Comparison of ENCODE assay signal across 8 cellular contexts in genomic region chr18:48942086-48942485, GRCh38. TPM values are rescaled to one million over a fixed set of nuclear protein-coding genes. Genes with fewer than 3 reads are reported as not detected.
DNase-seq lines count a peak whose midpoint lies in the region; ATAC-seq, FAIRE-seq and TF ChIP-seq lines count a peak whose summit lies in the region.

No MANE protein-coding gene starts in this region.

- FAIRE-seq in HepG2 (lab: Jason Lieb, UNC) (no peak), frontal cortex (lab: Jason Lieb, UNC) (no peak)

- ATAC-seq in HepG2 (no peak), GM18867 (IDR thresholded peaks at IDR 0.05; ENCODE audit: unreplicated experiment) (no peak)

- no peak overlapping the region for H3K27ac Mint-ChIP-seq in T-helper 2 cell treated with Interferon-gamma antibody and Interleukin-4, amounts not matched to agents 5 μg/mL and 100 μg/mL, for 36 hours

- no peak overlapping the region for H2AFZ ChIP-seq in HepG2 (ENCODE audit: low read length)

- WGBS in adrenal gland, 4 donors, result 63 to 77% (median 67%) methylated on average over 7 to 8 of the region's 8 CpGs
- WGBS in HepG2 (ENCODE audit: low lambda C conversion rate), result 65% methylated on average over 8 of the region's 8 CpGs

- TF ChIP-seq POLR2A in adrenal gland (IDR thresholded peaks at IDR 0.05), result no peak
- TF ChIP-seq POLR2A in HepG2 (IDR thresholded peaks at IDR 0.05; ENCODE audit: insufficient read depth in 1 of 2, low read depth in 2 of 2, low read length in 2 of 2), result no peak

- no peak for DNase-seq in T-helper 2 cell treated with Interferon-gamma antibody and Interleukin-4, amounts not matched to agents 5 μg/mL and 100 μg/mL, for 36 hours (ENCODE audit: low spot score)
- DNase-seq in T-helper 2 cell (no peak), adrenal gland (no peak), HepG2 (ENCODE audit: low spot score) (no peak), NCI-H1105 (lab: John Stamatoyannopoulos, UW) (no peak), frontal cortex (ENCODE audit: low spot score in 2 of 2) (no peak)

- H3K9me3 Mint-ChIP-seq in T-helper 2 cell treated with Interferon-gamma antibody and Interleukin-4, amounts not matched to agents 5 μg/mL and 100 μg/mL, for 36 hours, result no peaks in the 10 kb centered on the region

- TF ChIP-seq CTCF in adrenal gland (IDR thresholded peaks at IDR 0.05) (no peak), HepG2 (CRISPR knock-in tag; IDR thresholded peaks at IDR 0.05) (no peak)

- no peak for TF ChIP-seq RAD21 in HepG2 (CRISPR knock-in tag; IDR thresholded peaks at IDR 0.05)

- H3K4me3 Mint-ChIP-seq in T-helper 2 cell treated with Interferon-gamma antibody and Interleukin-4, amounts not matched to agents 5 μg/mL and 100 μg/mL, for 36 hours, result peak overlapping the region; percentile 83

- H3K4me2 ChIP-seq in HepG2 (ENCODE audit: low read depth, low read length), result peak overlapping the region; percentile 99

- peaks cover 79% of the 10 kb centered on the region for H3K36me3 Mint-ChIP-seq in T-helper 2 cell treated with Interferon-gamma antibody and Interleukin-4, amounts not matched to agents 5 μg/mL and 100 μg/mL, for 36 hours (ENCODE audit: low read depth)

- intact Hi-C loops in adrenal gland (cut with DNase I) (loop anchor here (10.0 kb wide), 4 partner anchors 107 to 267 kb away; no protein-coding TSS in a partner anchor), HepG2 (cut with micrococcal nuclease; ENCODE audit: unreplicated experiment) (loop anchor here (1.0 to 10.0 kb wide), 3 partner anchors 12 to 293 kb away; no protein-coding TSS in a partner anchor)

- H4K20me1 ChIP-seq in HepG2 (ENCODE audit: insufficient read depth, low read length), result peaks cover 81% of the 10 kb centered on the region

- POLR2A ChIA-PET in HepG2 (lab: Yijun Ruan, JAX), result interaction anchor here (1.9 kb wide), 1 partner anchor 12 kb away, joined by 14 read pairs; no protein-coding TSS in a partner anchor

- H3K36me3 ChIP-seq in adrenal gland (replicated peaks in 1 of 2) (peaks cover 0 to 8% of the 10 kb centered on the region in 2 donors), HepG2 (replicated peaks in 1 of 2; ENCODE audit: control insufficient read depth in 1 of 2, insufficient read depth in 2 of 2, low read length in 2 of 2) (peaks cover 12 to 44% of the 10 kb centered on the region in 2 experiments), stomach smooth muscle (ENCODE audit: control insufficient read depth in 2 of 2, insufficient read depth in 2 of 2, low read length in 2 of 2) (peaks cover 5 to 10% of the 10 kb centered on the region in 2 donors)

- peaks cover 88% of the 10 kb centered on the region for H3K4me1 Mint-ChIP-seq in T-helper 2 cell treated with Interferon-gamma antibody and Interleukin-4, amounts not matched to agents 5 μg/mL and 100 μg/mL, for 36 hours (ENCODE audit: low read depth)

- H3K9me3 ChIP-seq in adrenal gland (replicated peaks in 1 of 3) (no peaks in the 10 kb centered on the region), HepG2 (ENCODE audit: low read length) (no peaks in the 10 kb centered on the region), stomach smooth muscle (ENCODE audit: control insufficient read depth in 2 of 2, low read length in 2 of 2) (no peaks in the 10 kb centered on the region)

- H3K4me1 ChIP-seq in adrenal gland (replicated peaks in 1 of 2), result peaks cover 73 to 98% of the 10 kb centered on the region in 2 donors
- H3K4me1 ChIP-seq in HepG2 (ENCODE audit: insufficient read depth, low read length), result peaks cover 100% of the 10 kb centered on the region
- peaks cover 97% of the 10 kb centered on the region for H3K4me1 ChIP-seq in stomach smooth muscle (ENCODE audit: control insufficient read depth, insufficient read depth, low read length)

- H3K27me3 ChIP-seq in adrenal gland, result no peaks in the 10 kb centered on the region
- H3K27me3 ChIP-seq in HepG2 (ENCODE audit: control insufficient read depth in 1 of 2, insufficient read depth in 2 of 2, low read length in 2 of 2), result no peaks in the 10 kb centered on the region
- H3K27me3 ChIP-seq in stomach smooth muscle (ENCODE audit: control insufficient read depth in 1 of 2, insufficient read depth in 2 of 2, low read length in 2 of 2), result no peaks in the 10 kb centered on the region

- no peaks in the 10 kb centered on the region for H3K27me3 Mint-ChIP-seq in T-helper 2 cell treated with Interferon-gamma antibody and Interleukin-4, amounts not matched to agents 5 μg/mL and 100 μg/mL, for 36 hours (ENCODE audit: low read depth)

- H3K79me2 ChIP-seq in HepG2 (ENCODE audit: insufficient read depth, low read length), result peaks cover 99% of the 10 kb centered on the region

- CTCF ChIA-PET in HepG2 (lab: Yijun Ruan, JAX; ENCODE audit: low intra/inter-chr PET ratio, low total read pairs), result no interaction called here

- H3K4me3 ChIP-seq in adrenal gland (no peak overlapping the region), HepG2 (replicated peaks in 1 of 3; ENCODE audit: insufficient read depth in 1 of 3, low read depth in 2 of 3, low read length in 3 of 3) (peak overlapping the region; percentile 5 to 53 (median 22); a peak in 2 of 6 replicates), stomach smooth muscle (ENCODE audit: low read length in 2 of 2) (peak overlapping the region in 1 of 2 donors; percentile 35)

- in situ Hi-C loops in HepG2 (cut with HindIII; ENCODE audit: extremely low pct_ligation_motif_present, low pct_unique_long_range_greater_than_20kb), result no loop called here

- no TSS peak for BruUV-seq in HepG2 (replicated peaks; lab: Mats Ljungman, UMichigan)

- peak overlapping the region; percentile 9 for H3K9ac ChIP-seq in HepG2 (ENCODE audit: insufficient read depth, low read depth, low read length)
- no peak overlapping the region for H3K9ac ChIP-seq in stomach smooth muscle (ENCODE audit: low read length in 2 of 2)

- TF ChIP-seq EP300 in HepG2 (IDR thresholded peaks at IDR 0.05; ENCODE audit: low read depth in 2 of 2, low read length in 2 of 2) (no peak), HepG2 (CRISPR knock-in tag; IDR thresholded peaks at IDR 0.05; ENCODE audit: borderline replicate concordance) (no peak)

- H3K27ac ChIP-seq in adrenal gland, result peak overlapping the region in 3 of 5 donors; percentile 16 to 99 (median 84)
- H3K27ac ChIP-seq in HepG2 (ENCODE audit: extremely low read length, insufficient read depth, low read length), result peak overlapping the region; percentile 74
- H3K27ac ChIP-seq in stomach smooth muscle (ENCODE audit: low read length), result peak overlapping the region; percentile 46

TF ChIP-seq in HepG2, 621 proteins besides CTCF, POLR2A, EP300 and RAD21:
- peak; percentile 5; the same call in 1 of the 2 replicates for TF ChIP-seq IRF9 (CRISPR knock-in tag; IDR thresholded peaks at IDR 0.05; ENCODE audit: borderline replicate concordance)
- TF ChIP-seq HOXA5 (CRISPR knock-in tag; IDR thresholded peaks at IDR 0.05), result 0 out of 2 replicates have a peak, but pooled peaks have one; percentile 1
- no peak for TF ChIP-seq GMEB2 (CRISPR knock-in tag; IDR thresholded peaks at IDR 0.05; ENCODE audit: low read depth)

RNA-seq across cellular contexts. Expression of gene SMAD7, which starts 8.7 kb away (rescaled TPM):
- total RNA-seq in adrenal gland (10 to 100 TPM; 14.5 to 68.3 (median 25.5) TPM), HepG2 (2016; rRNA removed; fragmentation: Illumina TruSeq; extraction: Trizol) (18.7 and 24.7 TPM in 2 replicates), frontal cortex (14.7 TPM)
- polyA plus RNA-seq in adrenal gland (10 to 100 TPM in 1 of 3 donors, 1 to 10 TPM in 2; 6.1 to 12.6 (median 8.2) TPM), HepG2 (2011; rRNA removed) (15.8 and 17.4 TPM in 2 replicates)
- total RNA-seq in HepG2 (2016; cell fraction: cytosol; rRNA removed; fragmentation: Illumina TruSeq; extraction: Trizol; ENCODE audit: low read depth), result 3.3 TPM in 2 replicates
- 17.7 and 26.0 TPM in 2 replicates for total RNA-seq in HepG2 (2016; cell fraction: insoluble cytoplasmic fraction; rRNA removed; fragmentation: Illumina TruSeq; extraction: Trizol)
- 12.5 and 14.2 TPM in 2 replicates for total RNA-seq in HepG2 (2016; cell fraction: membrane; rRNA removed; fragmentation: Illumina TruSeq; extraction: Trizol)
- 22.7 and 23.8 TPM in 2 replicates for total RNA-seq in HepG2 (2016; cell fraction: nucleus; rRNA removed; fragmentation: Illumina TruSeq; extraction: Trizol)
- 15.1 and 16.9 TPM in 2 replicates for polyA plus RNA-seq in HepG2 (2011; cell fraction: cytosol; rRNA removed)
- 16.5 and 25.6 TPM in 2 replicates for polyA plus RNA-seq in HepG2 (2011; cell fraction: nucleus; rRNA removed)
- 5.6 and 8.5 TPM in 2 replicates for polyA plus RNA-seq in HepG2 (2012)
- 1.4 and 2.1 TPM in 2 replicates for polyA plus RNA-seq in HepG2 (2016; cell fraction: cytosol; fragmentation: Illumina TruSeq; extraction: Trizol; ENCODE audit: low read depth)
- polyA plus RNA-seq in HepG2 (2016; cell fraction: insoluble cytoplasmic fraction; fragmentation: Illumina TruSeq; extraction: Trizol; ENCODE audit: low read depth), result 15.7 and 17.1 TPM in 2 replicates
- 4.9 TPM in 2 replicates for polyA plus RNA-seq in HepG2 (2016; cell fraction: membrane; fragmentation: Illumina TruSeq; extraction: Trizol; ENCODE audit: low read depth)
- 40.0 and 43.9 TPM in 2 replicates for polyA plus RNA-seq in HepG2 (2016; cell fraction: nucleus; fragmentation: Illumina TruSeq; extraction: Trizol; ENCODE audit: insufficient read depth, low read depth)
- polyA minus RNA-seq in HepG2 (2011; rRNA and poly(A)+ RNA removed; ENCODE audit: low replicate concordance), result 38.7 and 47.8 TPM in 2 replicates
- 11.5 and 17.8 TPM in 2 replicates for polyA minus RNA-seq in HepG2 (2011; cell fraction: cytosol; rRNA and poly(A)+ RNA removed)
- polyA minus RNA-seq in HepG2 (2011; cell fraction: nucleus; rRNA and poly(A)+ RNA removed), result 14.8 and 26.3 TPM in 2 replicates

Comparison
In these comparisons a context has a peak if more than half of its experiments do, and no peak if none do; other contexts are left out.
1. H3K4me3 ChIP-seq: peak in HepG2 (3 of 3); none in adrenal gland (0 of 4).
2. Peak in every context shown above with its lines, with median percentiles within 50 percentile points of each other: H3K27ac ChIP-seq.